ENCODE assay signal across 21 cellular contexts in the genomic region with DNA sequence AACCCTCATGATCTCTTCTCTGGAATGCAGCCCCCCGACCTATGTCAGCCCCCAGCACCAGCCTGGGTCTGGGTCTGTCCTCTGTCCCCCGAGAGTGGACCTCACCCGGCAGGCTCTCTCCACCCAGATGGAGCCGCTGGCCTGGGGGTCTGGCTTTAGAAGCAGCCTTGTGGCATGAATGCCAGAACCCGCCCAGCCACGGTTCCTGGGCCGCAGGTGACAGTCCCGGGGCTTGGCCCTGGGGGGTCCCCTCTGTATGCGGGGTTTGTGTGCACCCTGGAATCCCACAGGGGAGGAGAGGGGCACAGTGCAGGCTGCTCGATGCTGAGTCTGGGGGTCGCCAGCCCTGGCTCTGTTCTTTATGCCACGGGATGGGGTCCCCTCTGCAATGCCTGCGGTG.
"Had no signal": no experiment of that assay in that cellular context is flagged by ENCODE, and none has a peak within 500 bp of the region (broad histone marks: within the 10 kb centered on the region; RNA-seq: fewer than 3 reads in every experiment).

No MANE protein-coding gene starts in this region.

- H3K4me3 Mint-ChIP-seq: dendritic cell treated with granulocyte-macrophage colony-stimulating factor and Interleukin-4, amounts not matched to agents 40 ng/mL and 50 ng/mL, for 4 days; effector memory CD8-positive, alpha-beta T cell; endodermal cell; mesothelial cell of epicardium had no signal

- H3K27ac Mint-ChIP-seq: dendritic cell treated with granulocyte-macrophage colony-stimulating factor and Interleukin-4, amounts not matched to agents 40 ng/mL and 50 ng/mL, for 4 days; effector memory CD8-positive, alpha-beta T cell; endodermal cell; mesothelial cell of epicardium had no signal

- H3K36me3 ChIP-seq: esophagus squamous epithelium, gastrocnemius medialis, heart right ventricle, left lung, lower lobe of right lung had no signal

- H3K9me3 ChIP-seq: esophagus squamous epithelium, gastrocnemius medialis, heart right ventricle, left lung, lower lobe of right lung, mucosa of descending colon had no signal

- H3K27ac ChIP-seq: epithelial cell of prostate, esophagus squamous epithelium, gastrocnemius medialis, heart right ventricle, left lung, lower lobe of right lung had no signal

- DNase-seq: cortex of kidney; effector CD8-positive, alpha-beta T cell; effector memory CD8-positive, alpha-beta T cell; endodermal cell; erythroblast; esophagus squamous epithelium; foreskin fibroblast; foreskin melanocyte; gastrocnemius medialis; head of caudate nucleus; hippocampal formation; left lung; left ventricle myocardium superior; lower lobe of right lung; mesenchymal stem cell; mucosa of descending colon had no signal

- H3K4me3 ChIP-seq: esophagus squamous epithelium, gastrocnemius medialis, heart right ventricle, left lung, lower lobe of right lung, mucosa of descending colon had no signal

- H3K4me1 ChIP-seq: esophagus squamous epithelium, gastrocnemius medialis, left lung, lower lobe of right lung had no signal

- H3K4me1 Mint-ChIP-seq: endodermal cell, mesothelial cell of epicardium had no signal

- ATAC-seq: effector memory CD8-positive, alpha-beta T cell; esophagus mucosa; gastrocnemius medialis; lower lobe of right lung; mucosa of descending colon had no signal

- H3K9me3 Mint-ChIP-seq: dendritic cell treated with granulocyte-macrophage colony-stimulating factor and Interleukin-4, amounts not matched to agents 40 ng/mL and 50 ng/mL, for 4 days; effector memory CD8-positive, alpha-beta T cell had no signal
